In genomic region chr4:158768577-158769174, GRCh38 we compare ENCODE assay signal across 8 cellular contexts. TPM values are rescaled to one million over a fixed set of nuclear protein-coding genes. Genes with fewer than 3 reads are reported as not detected.
DNase-seq lines count a peak whose midpoint lies in the region; ATAC-seq and TF ChIP-seq lines count a peak whose summit lies in the region.

TSS of gene FNIP2 (plus strand) at chr4:158769026. CDS start at chr4:158769213, 187 bp downstream.

- TF ChIP-seq CTCF in LNCaP clone FGC (IDR thresholded peaks at IDR 0.05; ENCODE audit: control insufficient read depth, extremely low read depth, insufficient read depth) (0 out of 2 replicates have a peak, but pooled peaks have one; percentile 2), tibial artery (IDR thresholded peaks at IDR 0.05) (peak in 1 of 2 experiments; percentile 9)

- H2AK5ac ChIP-seq in trophoblast cell (ENCODE audit: low read length), result peak within 1 kb of the TSS; percentile 24

- H3K79me2 ChIP-seq in trophoblast cell (ENCODE audit: control insufficient read depth, insufficient read depth, low read length, poor library complexity), result peaks cover 8% of the 10 kb centered on the region

- H3K36me3 ChIP-seq in trophoblast cell (ENCODE audit: control insufficient read depth in 1 of 2, insufficient read depth in 2 of 2, low read length in 2 of 2) (no peaks in the 10 kb centered on the region), tibial artery (no peaks in the 10 kb centered on the region)

- H3K9me3 Mint-ChIP-seq in activated naive CD8-positive, alpha-beta T cell treated with anti-CD3 and anti-CD28 coated beads, Interleukin-2, amount 50 U/mL, for 24 hours, result no peaks in the 10 kb centered on the region

- DNase-seq in GDM1 (lab: John Stamatoyannopoulos, UW), result peak; percentile 59
- peak; percentile 8 for DNase-seq in GOT3 (lab: John Stamatoyannopoulos, UW)
- no peak for DNase-seq in LNCaP clone FGC (ENCODE audit: low read depth)
- peak; percentile 34 for DNase-seq in SKM-1 (lab: John Stamatoyannopoulos, UW; ENCODE audit: unreplicated experiment)
- DNase-seq in activated naive CD8-positive, alpha-beta T cell treated with anti-CD3 and anti-CD28 coated beads, Interleukin-2, amount 50 U/mL, for 24 hours, result peak; percentile 66
- DNase-seq in cardiac septum (ENCODE audit: low spot score), result peak; percentile 91
- DNase-seq in trophoblast cell, result peak; percentile 71 to 83
- peak; percentile 76 to 90 for DNase-seq in tibial artery

- peak within 1 kb of the TSS; percentile 98 for H2BK12ac ChIP-seq in trophoblast cell (ENCODE audit: low read length)

- intact Hi-C loops in cardiac septum (cut with DNase I), result loop anchor here (2.0 to 10.0 kb wide), 3 partner anchors 41 to 336 kb away; partner anchors contain the start of gene RAPGEF2
- intact Hi-C loops in tibial artery (cut with DNase I; ENCODE audit: low total_unique reads), result no loop called here

- H2BK120ac ChIP-seq in trophoblast cell (ENCODE audit: insufficient read depth, low read length, poor library complexity), result peak within 1 kb of the TSS; percentile 96

- peak within 1 kb of the TSS; percentile 95 for H3K14ac ChIP-seq in trophoblast cell (ENCODE audit: low read length)

- peak within 1 kb of the TSS; percentile 98 for H3K9ac ChIP-seq in trophoblast cell (ENCODE audit: low read length)

- H3K4me1 ChIP-seq in trophoblast cell (ENCODE audit: control insufficient read depth in 1 of 2, insufficient read depth in 2 of 2, low read length in 2 of 2) (peaks cover 2% of the 10 kb centered on the region in 2 experiments), tibial artery (peaks cover 0 to 47% (median 21%) of the 10 kb centered on the region in 4 donors)

- peak within 1 kb of the TSS; percentile 93 for H3K4me3 Mint-ChIP-seq in activated naive CD8-positive, alpha-beta T cell treated with anti-CD3 and anti-CD28 coated beads, Interleukin-2, amount 50 U/mL, for 24 hours

- no CpG with 5 or more reads among the region's 85 CpGs for WGBS in trophoblast cell (ENCODE audit: extremely low coverage, insufficient coverage, insufficient read length)

- H3K18ac ChIP-seq in trophoblast cell (ENCODE audit: low read length), result peak within 1 kb of the TSS; percentile 99

- no peaks in the 10 kb centered on the region for H3K9me3 ChIP-seq in trophoblast cell (ENCODE audit: insufficient read depth, low read depth, low read length)
- H3K9me3 ChIP-seq in tibial artery, result no peaks in the 10 kb centered on the region

- no peak within 1 kb of the TSS for H3K23ac ChIP-seq in trophoblast cell (ENCODE audit: low read length)

- peak within 1 kb of the TSS; percentile 96 for H4K12ac ChIP-seq in trophoblast cell (ENCODE audit: low read depth, low read length)

- H2AFZ ChIP-seq in trophoblast cell (ENCODE audit: insufficient read depth, low read length, poor library complexity), result peak within 1 kb of the TSS; percentile 100

- H3K79me1 ChIP-seq in trophoblast cell (ENCODE audit: low read length), result peaks cover 8% of the 10 kb centered on the region

- peak; percentile 79 for ATAC-seq in activated naive CD8-positive, alpha-beta T cell treated with anti-CD3 and anti-CD28 coated beads, Interleukin-2, amount 50 U/mL, for 24 hours

- H3K27ac ChIP-seq in trophoblast cell (ENCODE audit: low read depth, low read length), result peak within 1 kb of the TSS; percentile 69
- peak within 1 kb of the TSS; percentile 94 to 96 for H3K27ac ChIP-seq in tibial artery

- peak within 1 kb of the TSS; percentile 81 for H3K4me2 ChIP-seq in trophoblast cell (ENCODE audit: low read length)

- H3K4me3 ChIP-seq in LNCaP clone FGC (ENCODE audit: low read depth, low read length) (peak within 1 kb of the TSS; percentile 78), trophoblast cell (ENCODE audit: low read depth, low read length) (peak within 1 kb of the TSS; percentile 83), tibial artery (peak within 1 kb of the TSS; percentile 68 to 98)

- peak within 1 kb of the TSS; percentile 80 for H3K4ac ChIP-seq in trophoblast cell (ENCODE audit: low read depth, low read length)

- H3K27ac Mint-ChIP-seq in activated naive CD8-positive, alpha-beta T cell treated with anti-CD3 and anti-CD28 coated beads, Interleukin-2, amount 50 U/mL, for 24 hours, result peak within 1 kb of the TSS; percentile 92

- H4K8ac ChIP-seq in trophoblast cell (ENCODE audit: low read depth, low read length), result peak within 1 kb of the TSS; percentile 97

- peaks cover 36% of the 10 kb centered on the region for H3K4me1 Mint-ChIP-seq in activated naive CD8-positive, alpha-beta T cell treated with anti-CD3 and anti-CD28 coated beads, Interleukin-2, amount 50 U/mL, for 24 hours

- no peaks in the 10 kb centered on the region for H3K27me3 Mint-ChIP-seq in activated naive CD8-positive, alpha-beta T cell treated with anti-CD3 and anti-CD28 coated beads, Interleukin-2, amount 50 U/mL, for 24 hours

- H3K27me3 ChIP-seq in trophoblast cell (ENCODE audit: insufficient read depth, low read length) (peaks cover 4% of the 10 kb centered on the region), tibial artery (no peaks in the 10 kb centered on the region)

- peak within 1 kb of the TSS; percentile 95 for H4K91ac ChIP-seq in trophoblast cell (ENCODE audit: low read depth, low read length)

- peak within 1 kb of the TSS; percentile 91 for H2BK5ac ChIP-seq in trophoblast cell (ENCODE audit: low read depth, low read length, poor library complexity)

- H3K36me3 Mint-ChIP-seq in activated naive CD8-positive, alpha-beta T cell treated with anti-CD3 and anti-CD28 coated beads, Interleukin-2, amount 50 U/mL, for 24 hours (ENCODE audit: low read depth), result no peaks in the 10 kb centered on the region

RNA-seq across cellular contexts. Expression of gene FNIP2, which starts in this region (rescaled TPM):
- 38.5 TPM for total RNA-seq in cardiac septum
- polyA plus RNA-seq in trophoblast cell (2013), result 8.2 and 8.8 TPM in 2 replicates
